11 cellular contexts compared by ENCODE assay signal in the genomic region with DNA sequence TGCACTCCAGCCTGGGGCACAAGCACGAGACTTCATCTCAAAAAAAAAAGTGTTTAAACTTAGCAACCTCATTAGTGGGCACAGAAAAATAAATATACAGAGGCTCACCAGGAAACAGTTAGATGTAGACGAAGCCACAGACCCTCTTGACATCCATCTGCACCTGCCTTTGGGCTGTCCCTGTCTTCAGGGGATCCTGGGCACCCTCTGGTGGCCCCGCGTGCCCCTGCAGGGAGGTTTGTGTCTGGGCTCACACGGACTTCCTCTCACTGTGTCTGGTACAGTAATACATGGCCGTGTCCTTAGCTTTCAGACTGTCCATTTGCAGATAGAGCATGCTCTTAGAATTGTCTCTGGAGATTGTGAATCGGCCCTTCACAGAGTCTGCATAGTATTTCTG.
DNase-seq lines count a peak whose midpoint lies in the region; ATAC-seq and TF ChIP-seq lines count a peak whose summit lies in the region.
"Had no signal": no experiment of that assay in that cellular context is flagged by ENCODE, and none has a peak within 500 bp of the region (broad histone marks: within the 10 kb centered on the region; RNA-seq: fewer than 3 reads in every experiment).

No MANE protein-coding gene starts in this region.

- 54% methylated on average over 7 of the region's 7 CpGs for WGBS in suprapubic skin
- WGBS in esophagus squamous epithelium, 2 donors, result 25 to 30% methylated on average over 6 to 7 of the region's 7 CpGs

- H3K4me1 ChIP-seq in suprapubic skin, result no peaks in the 10 kb centered on the region
- H3K4me1 ChIP-seq in esophagus squamous epithelium, result no peaks in the 10 kb centered on the region

- no peaks in the 10 kb centered on the region for H3K36me3 ChIP-seq in GM06990 (ENCODE audit: control insufficient read depth, insufficient read depth, low read length)
- no peaks in the 10 kb centered on the region for H3K36me3 ChIP-seq in suprapubic skin
- H3K36me3 ChIP-seq in esophagus squamous epithelium, result no peaks in the 10 kb centered on the region

- H3K9me3 ChIP-seq in suprapubic skin (no peaks in the 10 kb centered on the region), esophagus squamous epithelium (no peaks in the 10 kb centered on the region)

- no peak overlapping the region for H3K4me3 ChIP-seq in GM06990 (replicated peaks; ENCODE audit: low read depth, low read length)
- no peak overlapping the region for H3K4me3 ChIP-seq in suprapubic skin
- no peak overlapping the region for H3K4me3 ChIP-seq in esophagus squamous epithelium
- H3K4me3 ChIP-seq: skin epidermis had no signal

- peak; percentile 65 for TF ChIP-seq CTCF in GM06990 (IDR thresholded peaks at IDR 0.05; ENCODE audit: insufficient read depth, low read length, poor library complexity, severe bottlenecking)
- TF ChIP-seq CTCF in suprapubic skin (IDR thresholded peaks at IDR 0.05), result no peak
- no peak for TF ChIP-seq CTCF in esophagus squamous epithelium (IDR thresholded peaks at IDR 0.05)

- no peak for TF ChIP-seq POLR2A in suprapubic skin (IDR thresholded peaks at IDR 0.05)
- no peak for TF ChIP-seq POLR2A in esophagus squamous epithelium (IDR thresholded peaks at IDR 0.05)

- H3K27ac ChIP-seq in suprapubic skin, result no peak overlapping the region
- no peak overlapping the region for H3K27ac ChIP-seq in esophagus squamous epithelium
- H3K27ac ChIP-seq: skin epidermis had no signal

- intact Hi-C loops in esophagus squamous epithelium (cut with DNase I), result no loop called here

- TF ChIP-seq EP300 in suprapubic skin (IDR thresholded peaks at IDR 0.05), result no peak

- DNase-seq in GM06990 (ENCODE audit: extremely low read depth, insufficient read length) (peak; percentile 59), NCI-H146 treated with DMSO at 0.1 percent for 48 hours (lab: John Stamatoyannopoulos, UW; ENCODE audit: unreplicated experiment) (peak; percentile 16), activated T-cell treated with anti-CD3 and anti-CD28 coated beads for 24 hours (ENCODE audit: low read depth) (peak; percentile 31), OCI-M2 (lab: John Stamatoyannopoulos, UW; ENCODE audit: unreplicated experiment) (no peak), suprapubic skin (ENCODE audit: low spot score in 2 of 2) (no peak), esophagus squamous epithelium (lab: John Stamatoyannopoulos, UW) (no peak)
- DNase-seq in stimulated activated CD4-positive, alpha-beta T cell treated with anti-CD3 and anti-CD28 coated beads, Interleukin-1b, Interleukin-23, amount 100 ng/mL, for 4 hours (ENCODE audit: low read depth in 2 of 2), result peak; percentile 22 to 31
- DNase-seq: H9 had no signal

- no peak for ATAC-seq in GM21423 (IDR thresholded peaks at IDR 0.05; ENCODE audit: unreplicated experiment)
- ATAC-seq: left colon had no signal

- no peaks in the 10 kb centered on the region for H3K27me3 ChIP-seq in GM06990 (replicated peaks; ENCODE audit: control insufficient read depth, insufficient read depth, low read length)
- H3K27me3 ChIP-seq in suprapubic skin, result peaks cover 2% of the 10 kb centered on the region
- H3K27me3 ChIP-seq in esophagus squamous epithelium, result no peaks in the 10 kb centered on the region

Comparison
In these comparisons a context has a peak if more than half of its experiments do, and no peak if none do; other contexts are left out.
1. DNase-seq: peak in GM06990 (single experiment), NCI-H146 treated with DMSO at 0.1 percent for 48 hours (single experiment), activated T-cell treated with anti-CD3 and anti-CD28 coated beads for 24 hours (single experiment) and stimulated activated CD4-positive, alpha-beta T cell treated with anti-CD3 and anti-CD28 coated beads, Interleukin-1b, Interleukin-23, amount 100 ng/mL, for 4 hours (2 of 2); none in OCI-M2 (single experiment), suprapubic skin (0 of 2) and esophagus squamous epithelium (single experiment).